Comparison of ENCODE assay signal across 30 cellular contexts in genomic region chr7:57427146-57427545, GRCh38. TPM values are rescaled to one million over a fixed set of nuclear protein-coding genes. Genes with fewer than 3 reads are reported as not detected.
DNase-seq lines count a peak whose midpoint lies in the region; ATAC-seq, FAIRE-seq and TF ChIP-seq lines count a peak whose summit lies in the region.
"Had no signal": no experiment of that assay in that cellular context is flagged by ENCODE, and none has a peak within 500 bp of the region (broad histone marks: within the 10 kb centered on the region; RNA-seq: fewer than 3 reads in every experiment).

No MANE protein-coding gene starts in this region.

- intact Hi-C loops in sciatic nerve (cut with DNase I) (no loop called here), upper lobe of right lung (cut with DNase I) (no loop called here)

- H3K4me1 Mint-ChIP-seq in HFFc6 (ENCODE audit: low read depth) = no peaks in the 10 kb centered on the region
- H3K4me1 Mint-ChIP-seq: CD14-positive monocyte; CD4-positive, alpha-beta memory T cell; CD4-positive, CD25-positive, alpha-beta regulatory T cell; CD8-positive, alpha-beta memory T cell had no signal

- no peak overlapping the region for H3K27ac Mint-ChIP-seq in HFFc6
- H3K27ac Mint-ChIP-seq: CD14-positive monocyte; CD4-positive, alpha-beta memory T cell; CD4-positive, CD25-positive, alpha-beta regulatory T cell; CD8-positive, alpha-beta memory T cell had no signal

- peak overlapping the region; percentile 9; the same call in 1 of the 2 replicates for H3K4me3 ChIP-seq in iPS-18c (ENCODE audit: insufficient read depth, low read depth, low read length)
- no peak overlapping the region for H3K4me3 ChIP-seq in upper lobe of right lung
- H3K4me3 ChIP-seq: BLaER1, GM12878 had no signal

- TF ChIP-seq CTCF in upper lobe of right lung (IDR thresholded peaks at IDR 0.05) (no peak), HFFc6 (IDR thresholded peaks at IDR 0.05) (no peak)

- ATAC-seq in sciatic nerve (peak; percentile 17), upper lobe of right lung (peak; percentile 16)
- ATAC-seq: GM12878 had no signal

- no peak overlapping the region for H3K4me3 Mint-ChIP-seq in HFFc6
- H3K4me3 Mint-ChIP-seq: CD14-positive monocyte; CD4-positive, alpha-beta memory T cell; CD4-positive, CD25-positive, alpha-beta regulatory T cell; CD8-positive, alpha-beta memory T cell had no signal

- no peaks in the 10 kb centered on the region for H3K27me3 Mint-ChIP-seq in HFFc6 (ENCODE audit: insufficient read depth)
- H3K27me3 Mint-ChIP-seq: CD4-positive, alpha-beta memory T cell; CD4-positive, CD25-positive, alpha-beta regulatory T cell had no signal

- FAIRE-seq in urothelium cell line (lab: Jason Lieb, UNC) = no peak
- FAIRE-seq: A204.1, GM12878, GM12892, GM19239 had no signal

- H3K4me1 ChIP-seq in upper lobe of right lung = no peaks in the 10 kb centered on the region
- H3K4me1 ChIP-seq: BE2C, BLaER1 had no signal

- peaks cover 40% of the 10 kb centered on the region for H3K9me3 Mint-ChIP-seq in HFFc6

- peaks cover 18% of the 10 kb centered on the region for H3K9me3 ChIP-seq in iPS-18c (ENCODE audit: control insufficient read depth, insufficient read depth, low read length)
- no peaks in the 10 kb centered on the region for H3K9me3 ChIP-seq in upper lobe of right lung
- H3K9me3 ChIP-seq: BE2C had no signal

- DNase-seq in sciatic nerve (ENCODE audit: low spot score) (no peak), upper lobe of right lung (no peak), HFFc6 (no peak), urothelium cell line (ENCODE audit: low spot score) (no peak)
- DNase-seq in stimulated activated CD8-positive, alpha-beta memory T cell treated with anti-CD3 and anti-CD28 coated beads, Interleukin-4, amount 100 ng/mL, for 48 hours = no peak
- DNase-seq: 8988T; ACHN; BE2C; C1 segment of cervical spinal cord; CD4-positive, alpha-beta memory T cell; CD4-positive, CD25-positive, alpha-beta regulatory T cell; CD8-positive, alpha-beta memory T cell; COR-L47; DMS 273 treated with DMSO at 0.1 percent for 48 hours; DMS153; DMS53; DMS79; DND-41; EL; GDM1 had no signal

- H3K27me3 ChIP-seq in upper lobe of right lung = no peaks in the 10 kb centered on the region
- H3K27me3 ChIP-seq: BE2C, BLaER1 had no signal

- no peaks in the 10 kb centered on the region for H3K36me3 ChIP-seq in upper lobe of right lung
- H3K36me3 ChIP-seq: BE2C, BLaER1 had no signal

- H3K27ac ChIP-seq in upper lobe of right lung = no peak overlapping the region
- H3K27ac ChIP-seq: BLaER1 had no signal

- H3K36me3 Mint-ChIP-seq in HFFc6 (ENCODE audit: low read depth) = peaks cover 5% of the 10 kb centered on the region; the same call in 1 of the 2 replicates
- H3K36me3 Mint-ChIP-seq: CD14-positive monocyte; CD4-positive, CD25-positive, alpha-beta regulatory T cell; CD8-positive, alpha-beta memory T cell had no signal

RNA-seq across cellular contexts. Expression of gene ZNF716, which starts 22.8 kb away (rescaled TPM):
- not detected for total RNA-seq in sciatic nerve
- not detected for total RNA-seq in upper lobe of right lung
- not detected for total RNA-seq in HFFc6 (2021; fragmentation: NEBNext Ultra II Directional; extraction: Animal tissue kit (Norgen Biotek cat#: 25700))
- total RNA-seq: A673; CD4-positive, alpha-beta memory T cell; CD4-positive, CD25-positive, alpha-beta regulatory T cell; CD8-positive, alpha-beta memory T cell; Daoy; G401; GM12878 had no signal
